7 cellular contexts compared by ENCODE assay signal in the genomic region with DNA sequence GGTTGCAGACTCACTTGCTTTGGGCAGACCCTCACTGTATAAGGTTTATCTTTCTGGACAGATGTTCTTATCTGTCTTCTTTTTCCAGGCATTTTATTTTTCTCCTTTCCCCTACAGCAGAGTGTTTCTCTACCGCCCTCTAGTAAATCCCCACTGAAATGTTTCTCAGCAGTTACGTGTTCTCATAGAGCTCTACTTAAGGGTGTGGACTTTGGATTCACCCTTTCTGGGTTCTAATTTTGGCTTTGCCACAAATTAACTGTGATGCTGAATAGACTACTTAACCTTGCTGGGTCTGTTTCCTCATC. TPM values are rescaled to one million over a fixed set of nuclear protein-coding genes. Genes with fewer than 3 reads are reported as not detected.
DNase-seq lines count a peak whose midpoint lies in the region; ATAC-seq, FAIRE-seq and TF ChIP-seq lines count a peak whose summit lies in the region.

No MANE protein-coding gene starts in this region.

- TF ChIP-seq CTCF in pancreas (IDR thresholded peaks at IDR 0.05) = no peak

- intact Hi-C loops in activated CD4-positive, alpha-beta memory T cell treated with anti-CD3 and anti-CD28 coated beads for 36 hours (cut with micrococcal nuclease) = loop anchor here (2.0 kb wide), 1 partner anchor 610 kb away; no protein-coding TSS in a partner anchor
- intact Hi-C loops in pancreas (cut with DNase I) = loop anchor here in 1 of 3 donors (10.0 kb wide), 1 partner anchor 146 kb away; no protein-coding TSS in a partner anchor

- 15 to 24% methylated on average over 2 of the region's 2 CpGs for WGBS in pancreas, 2 donors

- H3K9me3 ChIP-seq in pancreas = no peaks in the 10 kb centered on the region

- DNase-seq in DMS114 treated with DMSO at 0.1 percent for 48 hours (lab: John Stamatoyannopoulos, UW; ENCODE audit: unreplicated experiment) = peak; percentile 41
- DNase-seq in activated CD4-positive, alpha-beta memory T cell treated with anti-CD3 and anti-CD28 coated beads for 36 hours = no peak
- DNase-seq in inferior parietal cortex (ENCODE audit: extremely low spot score) = peak; percentile 65
- DNase-seq in pancreas = no peak

- ATAC-seq in HG02798 (IDR thresholded peaks at IDR 0.05; ENCODE audit: poor library complexity, unreplicated experiment) = peak; percentile 21
- no peak for ATAC-seq in HG02884 (IDR thresholded peaks at IDR 0.05; ENCODE audit: unreplicated experiment)
- ATAC-seq in pancreas = no peak
- ATAC-seq in GM19397 (IDR thresholded peaks at IDR 0.05; ENCODE audit: unreplicated experiment) = no peak

- peaks cover 5 to 9% (median 7%) of the 10 kb centered on the region in 3 donors for H3K4me1 ChIP-seq in pancreas

- H3K27me3 Mint-ChIP-seq in activated CD4-positive, alpha-beta memory T cell treated with anti-CD3 and anti-CD28 coated beads for 36 hours = no peaks in the 10 kb centered on the region

- POLR2A ChIA-PET in activated CD4-positive, alpha-beta memory T cell treated with anti-CD3 and anti-CD28 coated beads for 36 hours (lab: Charles Lee) = interaction anchor here (1.1 to 3.7 kb wide), 5 partner anchors 8 to 187 kb away, joined by 3 to 83 read pairs (median 4); a partner anchor contains a TSS

- no peaks in the 10 kb centered on the region for H3K9me3 Mint-ChIP-seq in activated CD4-positive, alpha-beta memory T cell treated with anti-CD3 and anti-CD28 coated beads for 36 hours

- CTCF ChIA-PET in activated CD4-positive, alpha-beta memory T cell treated with anti-CD3 and anti-CD28 coated beads for 36 hours (lab: Charles Lee) = interaction anchor here (0.7 to 5.1 kb wide), 13 partner anchors 9 to 422 kb away, joined by 3 to 35 read pairs (median 5); a partner anchor contains a TSS

- no peaks in the 10 kb centered on the region for H3K27me3 ChIP-seq in pancreas

- H3K27ac Mint-ChIP-seq in activated CD4-positive, alpha-beta memory T cell treated with anti-CD3 and anti-CD28 coated beads for 36 hours = peak overlapping the region; percentile 78

- H3K36me3 Mint-ChIP-seq in activated CD4-positive, alpha-beta memory T cell treated with anti-CD3 and anti-CD28 coated beads for 36 hours = peaks cover 43% of the 10 kb centered on the region

- H3K27ac ChIP-seq in pancreas = no peak overlapping the region

- H3K36me3 ChIP-seq in pancreas = no peaks in the 10 kb centered on the region

- FAIRE-seq in pancreas (lab: Jason Lieb, UNC) = no peak

- no peak overlapping the region for H3K4me3 ChIP-seq in pancreas

- peaks cover 50% of the 10 kb centered on the region for H3K4me1 Mint-ChIP-seq in activated CD4-positive, alpha-beta memory T cell treated with anti-CD3 and anti-CD28 coated beads for 36 hours (ENCODE audit: low read depth)

- H3K4me3 Mint-ChIP-seq in activated CD4-positive, alpha-beta memory T cell treated with anti-CD3 and anti-CD28 coated beads for 36 hours = peak overlapping the region; percentile 96

RNA-seq across cellular contexts. Expression of a gene that starts 2.0 kb away (rescaled TPM):
- total RNA-seq in activated CD4-positive, alpha-beta memory T cell treated with anti-CD3 and anti-CD28 coated beads for 36 hours = 10 to 100 TPM; 39.9 to 40.2 TPM
- 10 to 100 TPM in 5 of 6 donors, 1 to 10 TPM in 1; 9.2 to 20.5 (median 15.9) TPM for total RNA-seq in pancreas
- 10 to 100 TPM in 1 of 2 donors, 1 to 10 TPM in 1; 9.4 to 14.4 TPM for polyA plus RNA-seq in pancreas

RNA-seq across cellular contexts. Expression of a gene that starts 26.3 kb away (rescaled TPM):
- 100 to 1,000 TPM; 273 to 277 TPM for total RNA-seq in activated CD4-positive, alpha-beta memory T cell treated with anti-CD3 and anti-CD28 coated beads for 36 hours
- 10 to 100 TPM; 51.0 to 70.7 (median 63.3) TPM for total RNA-seq in pancreas
- 10 to 100 TPM; 47.2 to 51.5 TPM for polyA plus RNA-seq in pancreas

RNA-seq across cellular contexts. Expression of a gene that starts 26.4 kb away (rescaled TPM):
- total RNA-seq in activated CD4-positive, alpha-beta memory T cell treated with anti-CD3 and anti-CD28 coated beads for 36 hours = 10 to 100 TPM; 80.3 to 85.1 TPM
- 10 to 100 TPM; 14.6 to 32.1 (median 20.1) TPM for total RNA-seq in pancreas
- polyA plus RNA-seq in pancreas = 10 to 100 TPM; 27.7 to 69.7 TPM

RNA-seq across cellular contexts. Expression of a gene that starts 54.9 kb away (rescaled TPM):
- 10 to 100 TPM; 71.5 to 76.1 TPM for total RNA-seq in activated CD4-positive, alpha-beta memory T cell treated with anti-CD3 and anti-CD28 coated beads for 36 hours
- total RNA-seq in pancreas = 10 to 100 TPM; 29.9 to 61.2 (median 34.3) TPM
- polyA plus RNA-seq in pancreas = 100 to 1,000 TPM in 1 of 2 donors, 10 to 100 TPM in 1; 44.1 to 117 TPM

RNA-seq across cellular contexts. Expression of a gene that starts 55.7 kb away (rescaled TPM):
- total RNA-seq in activated CD4-positive, alpha-beta memory T cell treated with anti-CD3 and anti-CD28 coated beads for 36 hours = not detected
- total RNA-seq in pancreas = not detected
- polyA plus RNA-seq in pancreas = not detected

Comparison
In these comparisons a context has a peak if more than half of its experiments do, and no peak if none do; other contexts are left out.
1. DNase-seq: peak in DMS114 treated with DMSO at 0.1 percent for 48 hours (single experiment) and inferior parietal cortex (single experiment); none in activated CD4-positive, alpha-beta memory T cell treated with anti-CD3 and anti-CD28 coated beads for 36 hours (single experiment) and pancreas (0 of 6).